ENCODE assay signal across 11 cellular contexts in genomic region chr3:66693461-66693912, GRCh38.
DNase-seq lines count a peak whose midpoint lies in the region; TF ChIP-seq lines count a peak whose summit lies in the region.
"Had no signal": no experiment of that assay in that cellular context is flagged by ENCODE, and none has a peak within 500 bp of the region (broad histone marks: within the 10 kb centered on the region; RNA-seq: fewer than 3 reads in every experiment).

No MANE protein-coding gene starts in this region.

- no peaks in the 10 kb centered on the region for H3K36me3 Mint-ChIP-seq in HFFc6 (ENCODE audit: low read depth)

- TF ChIP-seq CTCF in cardiac fibroblast (IDR thresholded peaks at IDR 0.05; ENCODE audit: low read depth, low read length) (no peak), HFFc6 (IDR thresholded peaks at IDR 0.05) (no peak)

- no peak overlapping the region for H3K27ac Mint-ChIP-seq in HFFc6

- no peak overlapping the region for H3K4me3 ChIP-seq in cardiac fibroblast (replicated peaks in 1 of 2; ENCODE audit: low read depth in 2 of 2, low read length in 2 of 2)
- H3K4me3 ChIP-seq in skeletal muscle cell (ENCODE audit: low read depth, low read length), result no peak overlapping the region

- DNase-seq in NCI-H1694 (lab: John Stamatoyannopoulos, UW), result peak; percentile 3
- peak; percentile 33 to 35 for DNase-seq in cardiac fibroblast (ENCODE audit: low read depth in 2 of 2)
- peak; percentile 73 for DNase-seq in iris pigment epithelial cell (ENCODE audit: low read depth)
- DNase-seq in skeletal muscle cell (ENCODE audit: low read depth), result peak; percentile 28
- no peak for DNase-seq in HFFc6
- DNase-seq in Kasumi-1 (lab: John Stamatoyannopoulos, UW), result no peak
- DNase-seq in GM19238 (ENCODE audit: insufficient read length, low spot score), result no peak
- no peak for DNase-seq in NCI-H2196 treated with DMSO at 0.1 percent for 48 hours (lab: John Stamatoyannopoulos, UW; ENCODE audit: unreplicated experiment)
- DNase-seq: activated CD4-positive, alpha-beta T cell treated with anti-CD3 and anti-CD28 coated beads, Interleukin-2, amount 50 U/mL, for 1 hour; NCI-H1930; stimulated activated naive CD4-positive, alpha-beta T cell had no signal

- H3K4me3 Mint-ChIP-seq in HFFc6, result no peak overlapping the region

- H3K9me3 Mint-ChIP-seq in HFFc6, result no peaks in the 10 kb centered on the region

- no peaks in the 10 kb centered on the region for H3K4me1 Mint-ChIP-seq in HFFc6 (ENCODE audit: low read depth)

- H3K27me3 Mint-ChIP-seq in HFFc6 (ENCODE audit: insufficient read depth), result peaks cover 4% of the 10 kb centered on the region; the same call in 1 of the 2 replicates

Comparison
In these comparisons a context has a peak if more than half of its experiments do, and no peak if none do; other contexts are left out.
1. DNase-seq: peak in NCI-H1694 (single experiment), cardiac fibroblast (2 of 2), iris pigment epithelial cell (single experiment) and skeletal muscle cell (single experiment); none in HFFc6 (single experiment), Kasumi-1 (0 of 2), GM19238 (single experiment) and NCI-H2196 treated with DMSO at 0.1 percent for 48 hours (single experiment).